ENCODE assay signal across 8 cellular contexts in the genomic region with DNA sequence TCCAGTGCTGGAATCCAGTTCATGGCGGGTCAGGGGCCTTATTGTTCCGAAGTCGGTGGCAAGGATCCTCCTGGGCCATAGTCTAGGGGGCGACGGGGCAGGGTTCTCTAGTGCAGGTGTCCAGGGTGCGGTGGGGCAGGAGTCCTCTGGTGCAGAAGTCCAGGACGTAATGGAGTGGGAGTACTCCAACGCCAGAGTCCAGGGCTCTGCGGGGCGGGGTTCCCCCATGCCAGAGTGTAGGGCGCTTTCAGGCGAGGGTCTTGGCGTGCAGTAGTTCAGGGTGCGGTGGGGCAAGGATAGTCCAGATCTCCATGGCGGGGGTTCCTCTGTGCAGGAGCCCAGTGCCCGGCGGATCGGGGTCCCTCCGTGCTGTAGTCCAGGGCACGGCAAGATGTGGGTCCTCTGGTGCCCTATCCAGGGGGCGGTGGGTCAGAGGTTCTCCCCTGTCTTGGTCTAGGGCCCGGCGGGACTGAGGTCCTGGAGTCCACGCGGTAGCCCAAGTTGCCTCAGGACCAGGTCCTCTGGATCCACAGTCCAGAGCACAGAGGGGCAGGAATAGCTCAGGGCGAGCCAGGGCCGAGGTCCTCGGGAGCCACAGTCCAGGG.
A peak's percentile ranks its signal among the peaks of the same experiment; 100 is the strongest.
DNase-seq lines count a peak whose midpoint lies in the region; ATAC-seq, FAIRE-seq and TF ChIP-seq lines count a peak whose summit lies in the region.
"Not testable (repeated sequence)": the region's sequence is repeated elsewhere in the genome, so short reads cannot be mapped to it uniquely, and the experiment has no call there.

No MANE protein-coding gene starts in this region.

- H3K4me1 Mint-ChIP-seq in osteocyte (ENCODE audit: unreplicated experiment); type B pancreatic cell (ENCODE audit: unreplicated experiment): not testable (repeated sequence)

- not testable (repeated sequence) for H3K79me2 ChIP-seq in HepG2 (ENCODE audit: insufficient read depth, low read length)

- FAIRE-seq in HepG2 (lab: Jason Lieb, UNC): not testable (repeated sequence)

- peak; percentile 65 for DNase-seq in activated effector memory CD4-positive, alpha-beta T cell treated with anti-CD3 and anti-CD28 coated beads, Interleukin-2, amount 50 U/mL, for 16 hours
- DNase-seq in Right ventricle myocardium inferior (ENCODE audit: missing footprints): peak; percentile 39
- peak; percentile 3 for DNase-seq in left cardiac atrium
- not testable (repeated sequence) for DNase-seq in HepG2 (ENCODE audit: low spot score)
- peak; percentile 30 for DNase-seq in lower lobe of right lung
- peak; percentile 81 for DNase-seq in osteocyte (ENCODE audit: extremely low spot score, unreplicated experiment)
- DNase-seq in spleen: peak; percentile 69
- peak; percentile 51 for DNase-seq in type B pancreatic cell (ENCODE audit: extremely low spot score, unreplicated experiment)

- H3K9ac ChIP-seq in HepG2 (ENCODE audit: insufficient read depth, low read depth, low read length): not testable (repeated sequence)

- not testable (repeated sequence) for TF ChIP-seq CTCF in HepG2 (CRISPR knock-in tag; IDR thresholded peaks at IDR 0.05); lower lobe of right lung (IDR thresholded peaks at IDR 0.05); osteocyte (IDR thresholded peaks at IDR 0.05); spleen (IDR thresholded peaks at IDR 0.05 in 8 of 11, conservative IDR thresholded peaks at IDR 0.05 in 3 of 11); type B pancreatic cell (conservative IDR thresholded peaks at IDR 0.05)

- not testable (repeated sequence) for H3K4me2 ChIP-seq in HepG2 (ENCODE audit: low read depth, low read length)

- not testable (repeated sequence) for TF ChIP-seq RAD21 in HepG2 (CRISPR knock-in tag; IDR thresholded peaks at IDR 0.05)

- not testable (repeated sequence) for H3K27me3 Mint-ChIP-seq in osteocyte (ENCODE audit: unreplicated experiment); type B pancreatic cell

- not testable (repeated sequence) for TF ChIP-seq POLR2A in HepG2 (IDR thresholded peaks at IDR 0.05; ENCODE audit: insufficient read depth in 1 of 2, low read depth in 2 of 2, low read length in 2 of 2); spleen (IDR thresholded peaks at IDR 0.05)

- H3K27me3 ChIP-seq in HepG2 (ENCODE audit: control insufficient read depth in 1 of 2, insufficient read depth in 2 of 2, low read length in 2 of 2); lower lobe of right lung (ENCODE audit: low read depth); spleen (replicated peaks in 1 of 7): not testable (repeated sequence)

- not testable (repeated sequence) for BruUV-seq in HepG2 (replicated peaks; lab: Mats Ljungman, UMichigan)

- not testable (repeated sequence) for H3K27ac ChIP-seq in HepG2 (ENCODE audit: extremely low read length, insufficient read depth, low read length); lower lobe of right lung; spleen

- H3K27ac Mint-ChIP-seq in osteocyte (ENCODE audit: unreplicated experiment); type B pancreatic cell: not testable (repeated sequence)

- TF ChIP-seq EP300 in HepG2 (IDR thresholded peaks at IDR 0.05; ENCODE audit: low read depth in 2 of 2, low read length in 2 of 2); HepG2 (CRISPR knock-in tag; IDR thresholded peaks at IDR 0.05; ENCODE audit: borderline replicate concordance): not testable (repeated sequence)

- WGBS in HepG2 (ENCODE audit: low lambda C conversion rate): 76% methylated on average over 9 of the region's 28 CpGs
- 91 to 97% (median 95%) methylated on average over 5 to 13 of the region's 28 CpGs; no CpG with 5 or more reads in 1 of the 5 donors for WGBS in spleen, 5 donors

- not testable (repeated sequence) for H2AFZ ChIP-seq in HepG2 (ENCODE audit: low read length)

- not testable (repeated sequence) for H3K9me3 Mint-ChIP-seq in osteocyte (ENCODE audit: unreplicated experiment); type B pancreatic cell

- POLR2A ChIA-PET in HepG2 (lab: Yijun Ruan, JAX): not testable (repeated sequence)

- not testable (repeated sequence) for H3K9me3 ChIP-seq in HepG2 (ENCODE audit: low read length); lower lobe of right lung; spleen

- ATAC-seq in Right ventricle myocardium inferior, left cardiac atrium: not testable (repeated sequence)
- peak; percentile 26; the same call in 1 of the 3 replicates for ATAC-seq in HepG2
- ATAC-seq in lower lobe of right lung: peak in 1 of 2 donors; percentile 23

- not testable (repeated sequence) for H3K4me3 Mint-ChIP-seq in osteocyte (ENCODE audit: unreplicated experiment); type B pancreatic cell

- in situ Hi-C loops in HepG2 (cut with HindIII; ENCODE audit: extremely low pct_ligation_motif_present, low pct_unique_long_range_greater_than_20kb): not testable (repeated sequence)

- CTCF ChIA-PET in HepG2 (lab: Yijun Ruan, JAX; ENCODE audit: low intra/inter-chr PET ratio, low total read pairs): not testable (repeated sequence)

- H3K4me1 ChIP-seq in HepG2 (ENCODE audit: insufficient read depth, low read length); lower lobe of right lung; spleen: not testable (repeated sequence)

- not testable (repeated sequence) for H3K4me3 ChIP-seq in HepG2 (replicated peaks in 1 of 3; ENCODE audit: insufficient read depth in 1 of 3, low read depth in 2 of 3, low read length in 3 of 3); lower lobe of right lung; spleen

- not testable (repeated sequence) for H4K20me1 ChIP-seq in HepG2 (ENCODE audit: insufficient read depth, low read length)

- H3K36me3 Mint-ChIP-seq in osteocyte (ENCODE audit: unreplicated experiment); type B pancreatic cell: not testable (repeated sequence)

- H3K36me3 ChIP-seq in HepG2 (replicated peaks in 1 of 2; ENCODE audit: control insufficient read depth in 1 of 2, insufficient read depth in 2 of 2, low read length in 2 of 2); lower lobe of right lung; spleen: not testable (repeated sequence)

- intact Hi-C loops in Right ventricle myocardium inferior (cut with DNase I); left cardiac atrium (cut with DNase I); HepG2 (cut with micrococcal nuclease; ENCODE audit: unreplicated experiment); lower lobe of right lung (cut with DNase I); spleen (cut with DNase I; ENCODE audit: low total_unique reads): not testable (repeated sequence)
